2 cellular contexts compared by ENCODE assay signal in the genomic region with DNA sequence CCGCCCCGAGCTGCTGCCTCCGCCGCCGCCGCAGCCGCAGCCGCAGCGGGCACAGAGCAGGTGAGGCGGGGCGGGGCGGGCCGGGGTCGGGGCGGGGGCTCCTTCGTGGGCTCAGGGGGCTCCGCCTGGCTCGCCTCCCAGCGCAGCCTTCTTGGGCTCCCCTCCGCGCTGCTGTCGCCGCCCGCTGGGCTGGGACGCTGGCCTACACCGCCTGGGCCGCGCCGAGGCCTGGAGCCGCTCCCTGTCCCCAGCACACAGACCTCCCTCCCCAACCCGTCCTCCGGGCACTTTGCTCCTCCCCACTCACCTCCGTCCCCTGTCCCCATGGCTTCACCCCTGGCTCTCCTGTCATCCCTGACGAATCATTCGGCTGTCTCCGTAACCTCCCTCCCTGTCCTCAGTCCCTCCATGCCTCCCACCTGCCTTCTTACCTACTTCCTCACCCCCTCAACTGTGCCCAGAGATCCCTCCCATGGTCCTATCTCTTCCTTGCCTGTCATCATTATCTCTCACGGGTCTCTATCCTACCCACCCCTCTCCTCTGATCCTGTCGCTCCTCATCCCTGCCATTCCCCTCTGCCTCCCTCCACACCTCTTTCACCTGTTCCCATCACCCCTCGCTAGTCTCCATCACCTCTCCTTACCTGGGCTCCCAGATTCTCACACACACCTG.
TF ChIP-seq lines count a peak whose summit lies in the region.

No MANE protein-coding gene starts in this region.

TF ChIP-seq in HepG2, 621 proteins besides CTCF, POLR2A, EP300 and RAD21:
- TF ChIP-seq ZNF597 (CRISPR knock-in tag; IDR thresholded peaks at IDR 0.05) (no peak), KDM5A (IDR thresholded peaks at IDR 0.05; ENCODE audit: borderline replicate concordance, low read length) (no peak), GPN1 (CRISPR knock-in tag; IDR thresholded peaks at IDR 0.05; ENCODE audit: borderline replicate concordance) (no peak), SETDB1 (CRISPR knock-in tag; IDR thresholded peaks at IDR 0.05; ENCODE audit: borderline replicate concordance) (no peak), SAP130 (CRISPR knock-in tag; IDR thresholded peaks at IDR 0.05; ENCODE audit: low read depth) (no peak), EZH2 (conservative IDR thresholded peaks at IDR 0.05; ENCODE audit: low read depth, low read length) (peak; percentile 84; the same call in 1 of the 2 replicates), ZBTB3 (CRISPR knock-in tag; IDR thresholded peaks at IDR 0.05; ENCODE audit: borderline replicate concordance, low read depth) (no peak), IKZF1 (IDR thresholded peaks at IDR 0.05) (0 out of 2 replicates have a peak, but pooled peaks have one; percentile 76), PATZ1 (CRISPR knock-in tag; IDR thresholded peaks at IDR 0.05) (no peak), NCOA1 (CRISPR knock-in tag; IDR thresholded peaks at IDR 0.05) (no peak), ZNF780A (CRISPR knock-in tag; IDR thresholded peaks at IDR 0.05) (no peak), ZNF678 (CRISPR knock-in tag; IDR thresholded peaks at IDR 0.05) (no peak), ZNF772 (CRISPR knock-in tag; IDR thresholded peaks at IDR 0.05) (no peak), MXI1 (IDR thresholded peaks at IDR 0.05; ENCODE audit: borderline replicate concordance, low read depth, low read length) (no peak), ZNF329 (CRISPR knock-in tag; IDR thresholded peaks at IDR 0.05; ENCODE audit: low read depth) (no peak)
- TF ChIP-seq, protein P1, sequence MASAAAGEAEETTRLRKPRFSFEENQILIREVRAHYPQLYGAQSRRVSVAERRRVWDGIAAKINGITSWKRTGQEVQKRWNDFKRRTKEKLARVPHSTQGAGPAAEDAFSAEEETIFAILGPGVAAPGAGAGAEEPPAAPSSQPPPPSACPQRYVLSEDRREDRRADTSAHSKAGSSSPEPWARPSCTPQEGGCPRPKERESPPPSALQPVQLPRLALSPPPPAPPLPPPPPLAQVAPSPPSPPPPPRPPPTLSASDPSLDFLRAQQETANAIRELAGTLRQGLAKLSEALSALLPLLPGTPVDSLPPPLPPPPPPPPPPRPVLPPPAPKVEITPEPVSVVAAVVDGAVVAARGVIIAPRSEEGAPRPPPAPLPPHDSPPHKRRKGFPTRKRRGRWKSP (CRISPR knock-in tag; IDR thresholded peaks at IDR 0.05): no peak

TF ChIP-seq in GM12878, 131 proteins besides CTCF, POLR2A, EP300 and RAD21:
- TF ChIP-seq CHD4 (IDR thresholded peaks at IDR 0.05) (no peak), IKZF2 (IDR thresholded peaks at IDR 0.05) (no peak), ZNF217 (IDR thresholded peaks at IDR 0.05) (no peak), FOXK2 (IDR thresholded peaks at IDR 0.05) (0 out of 2 replicates have a peak, but pooled peaks have one; percentile 17), TARDBP (IDR thresholded peaks at IDR 0.05; ENCODE audit: borderline replicate concordance) (no peak), SPI1 (IDR thresholded peaks at IDR 0.05; ENCODE audit: borderline replicate concordance, insufficient read depth, low read depth, low read length) (no peak)
- TF ChIP-seq, protein P2, sequence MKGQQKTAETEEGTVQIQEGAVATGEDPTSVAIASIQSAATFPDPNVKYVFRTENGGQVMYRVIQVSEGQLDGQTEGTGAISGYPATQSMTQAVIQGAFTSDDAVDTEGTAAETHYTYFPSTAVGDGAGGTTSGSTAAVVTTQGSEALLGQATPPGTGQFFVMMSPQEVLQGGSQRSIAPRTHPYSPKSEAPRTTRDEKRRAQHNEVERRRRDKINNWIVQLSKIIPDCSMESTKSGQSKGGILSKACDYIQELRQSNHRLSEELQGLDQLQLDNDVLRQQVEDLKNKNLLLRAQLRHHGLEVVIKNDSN (IDR thresholded peaks at IDR 0.05; ENCODE audit: borderline replicate concordance, extremely low read length, insufficient read depth, low read depth, low read length): no peak
TF ChIP-seq in GM12878: peak in this region for 1.
